In the genomic region with DNA sequence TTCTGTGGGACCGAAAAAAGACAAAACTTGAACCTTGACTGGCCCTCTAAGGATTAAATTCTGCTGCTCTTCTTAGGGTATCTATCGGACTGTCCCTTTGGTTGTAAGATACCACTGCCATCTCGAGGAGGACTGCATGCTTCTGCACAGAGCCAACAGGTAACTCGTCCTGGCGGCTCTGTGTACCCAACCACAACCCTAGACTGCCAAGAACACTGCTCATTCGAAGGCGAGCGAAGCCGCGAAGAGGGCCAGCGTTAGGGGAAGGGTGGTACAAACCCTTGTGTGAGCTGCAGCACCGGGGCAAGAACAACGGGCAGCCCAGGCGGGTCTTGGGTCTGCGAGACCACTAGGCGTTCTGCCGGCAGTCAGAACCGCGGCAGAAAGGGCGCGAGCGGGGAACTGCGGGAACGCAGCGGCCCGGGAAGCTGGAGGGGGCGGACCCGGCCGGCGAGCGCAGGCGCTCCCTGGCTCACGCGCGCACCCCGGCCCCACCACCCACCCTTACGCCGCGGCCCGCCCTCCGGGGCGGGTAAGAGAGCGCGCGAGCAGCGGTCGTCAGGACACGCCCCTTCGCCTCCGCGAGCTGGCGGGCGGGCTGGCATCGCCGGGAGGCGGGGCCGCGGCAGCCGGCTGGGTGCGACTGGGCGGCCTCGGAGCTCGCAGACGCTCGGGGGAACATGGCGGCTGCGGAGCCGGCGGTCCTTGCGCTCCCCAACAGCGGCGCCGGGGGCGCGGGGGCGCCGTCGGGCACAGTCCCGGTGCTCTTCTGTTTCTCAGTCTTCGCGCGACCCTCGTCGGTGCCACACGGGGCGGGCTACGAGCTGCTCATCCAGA, we compare ENCODE assay signal across 8 cellular contexts. TPM values are rescaled to one million over a fixed set of nuclear protein-coding genes. Genes with fewer than 3 reads are reported as not detected.
DNase-seq lines count a peak whose midpoint lies in the region; ATAC-seq, FAIRE-seq and TF ChIP-seq lines count a peak whose summit lies in the region.

A gene (plus strand): TSS at position 663 of the 837 bp plus-strand sequence. CDS start 18 bp downstream, at position 681.

- ATAC-seq in GM18907 (IDR thresholded peaks at IDR 0.05; ENCODE audit: unreplicated experiment) (peak; percentile 90), HG03139 (IDR thresholded peaks at IDR 0.05; ENCODE audit: unreplicated experiment) (peak; percentile 89)

- FAIRE-seq in small intestine (lab: Jason Lieb, UNC), result no peak

- WGBS in small intestine, 3 donors, result 0 to 1% (median 1%) methylated on average over 51 to 87 of the region's 87 CpGs

- in situ Hi-C loops in T47D (cut with HindIII; ENCODE audit: low pct_unique_long_range_greater_than_20kb, low sequenced_read_pairs), result no loop called here

- DNase-seq in AG08395 (ENCODE audit: low spot score), result peak; percentile 92
- DNase-seq in NCI-H2196 (lab: John Stamatoyannopoulos, UW; ENCODE audit: unreplicated experiment), result peak; percentile 94
- peak; percentile 81 to 95 for DNase-seq in T47D (ENCODE audit: low read depth in 1 of 2, low spot score in 1 of 2)
- peak; percentile 92 for DNase-seq in iPS-NIHi11 (ENCODE audit: low spot score)
- DNase-seq in small intestine, result peak; percentile 92

- H3K4me3 ChIP-seq in small intestine (ENCODE audit: low read depth in 1 of 2, low read length in 2 of 2), result peak within 1 kb of the TSS; percentile 83 to 95

- H3K27ac ChIP-seq in VCaP, result peak within 1 kb of the TSS; percentile 85
- H3K27ac ChIP-seq in small intestine (ENCODE audit: low read depth in 1 of 2, low read length in 1 of 2), result peak within 1 kb of the TSS; percentile 85 to 99

- H3K36me3 ChIP-seq in small intestine (ENCODE audit: control insufficient read depth in 2 of 2, insufficient read depth in 2 of 2, low read length in 2 of 2), result no peaks in the 10 kb centered on the region

- TF ChIP-seq CTCF in VCaP (conservative IDR thresholded peaks at IDR 0.05), result peak; percentile 70

- H3K4me1 ChIP-seq in small intestine (ENCODE audit: control insufficient read depth in 2 of 2, insufficient read depth in 1 of 2, low read depth in 1 of 2, low read length in 1 of 2), result peaks cover 4 to 8% of the 10 kb centered on the region in 2 donors

- H3K27me3 ChIP-seq in small intestine (ENCODE audit: control insufficient read depth in 2 of 2, insufficient read depth in 2 of 2, low read length in 2 of 2), result no peaks in the 10 kb centered on the region

- H3K9me3 ChIP-seq in small intestine (ENCODE audit: control insufficient read depth, low read depth), result no peaks in the 10 kb centered on the region

RNA-seq across cellular contexts. Expression of the gene that starts here (rescaled TPM):
- polyA plus RNA-seq in small intestine, result 10 to 100 TPM; 43.8 to 58.8 (median 53.0) TPM

Comparison
In these comparisons a context has a peak if more than half of its experiments do, and no peak if none do; other contexts are left out.
1. Peak in every context shown above with its lines: DNase-seq, ATAC-seq, H3K4me3 ChIP-seq and H3K27ac ChIP-seq.